Comparison of ENCODE assay signal across 8 cellular contexts in the genomic region with DNA sequence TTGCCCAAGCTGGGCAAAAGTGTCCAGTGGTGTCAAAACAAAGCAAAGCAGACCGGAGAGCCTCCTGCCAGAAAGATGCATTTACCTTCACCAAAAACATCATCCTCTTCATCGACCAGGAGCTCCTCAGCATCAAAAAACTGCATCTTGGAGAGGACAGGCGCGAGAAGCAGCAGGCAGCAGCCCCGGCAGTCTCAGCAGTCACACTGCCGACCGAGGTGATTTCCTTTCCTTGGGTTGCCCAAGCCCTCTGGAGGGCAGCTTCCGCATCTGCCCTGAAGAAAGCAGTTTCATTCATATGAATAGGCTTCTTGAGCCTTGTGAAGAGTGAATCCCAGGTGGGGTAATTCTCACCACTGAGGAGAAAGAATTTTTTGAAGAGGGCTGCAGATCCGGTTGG. TPM values are rescaled to one million over a fixed set of nuclear protein-coding genes. Genes with fewer than 3 reads are reported as not detected.
DNase-seq lines count a peak whose midpoint lies in the region; TF ChIP-seq lines count a peak whose summit lies in the region.

TSS of gene RIPOR2 (minus strand) at position 208 of the 400 bp plus-strand sequence. CDS start at position 146, 62 bp downstream.

- no peak for TF ChIP-seq POLR2A in Peyer's patch (IDR thresholded peaks at IDR 0.05)

- H3K4ac ChIP-seq in H9 (ENCODE audit: low read depth, low read length) (no peak within 1 kb of the TSS), mesendoderm (ENCODE audit: low read depth, low read length) (peak within 1 kb of the TSS; percentile 70)

- H2BK15ac ChIP-seq in H9 (ENCODE audit: low read depth, low read length), result no peak within 1 kb of the TSS
- H2BK15ac ChIP-seq in mesendoderm (replicated peaks; ENCODE audit: low read depth), result peak within 1 kb of the TSS; percentile 96

- H4K8ac ChIP-seq in H9 (replicated peaks; ENCODE audit: insufficient read length, low read depth, low read length) (no peak within 1 kb of the TSS), mesendoderm (ENCODE audit: low read depth, low read length) (no peak within 1 kb of the TSS)

- no peak within 1 kb of the TSS for H2AFZ ChIP-seq in H9 (ENCODE audit: low read length)

- H2BK120ac ChIP-seq in H9 (ENCODE audit: low read depth, low read length, poor library complexity, severe bottlenecking), result no peak within 1 kb of the TSS
- H2BK120ac ChIP-seq in mesendoderm (ENCODE audit: low read depth, low read length), result peak within 1 kb of the TSS; percentile 73

- H3T11ph ChIP-seq in H9 (ENCODE audit: low read length), result no peak within 1 kb of the TSS

- peaks cover 3% of the 10 kb centered on the region for H3K23me2 ChIP-seq in H9 (ENCODE audit: insufficient read length, low read depth, low read length, poor library complexity, severe bottlenecking)

- H3K9me3 ChIP-seq in H9 (ENCODE audit: control insufficient read depth, low read depth, low read length) (no peaks in the 10 kb centered on the region), Peyer's patch (no peaks in the 10 kb centered on the region), thymus (ENCODE audit: control insufficient read depth) (no peaks in the 10 kb centered on the region)

- H3K4me3 Mint-ChIP-seq in H9, result peak within 1 kb of the TSS; percentile 35 to 84

- no peak within 1 kb of the TSS for H2AK5ac ChIP-seq in H9 (ENCODE audit: insufficient read length, low read length)
- H2AK5ac ChIP-seq in mesendoderm (ENCODE audit: low read length), result no peak within 1 kb of the TSS

- H4K91ac ChIP-seq in H9 (ENCODE audit: insufficient read length, low read depth, low read length), result no peak within 1 kb of the TSS

- H2BK5ac ChIP-seq in H9 (ENCODE audit: insufficient read length, low read length) (no peak within 1 kb of the TSS), mesendoderm (ENCODE audit: low read length) (peak within 1 kb of the TSS; percentile 11)

- H3K79me1 ChIP-seq in H9 (ENCODE audit: insufficient read depth, low read depth, low read length, poor library complexity, severe bottlenecking), result no peaks in the 10 kb centered on the region
- H3K79me1 ChIP-seq in mesendoderm (ENCODE audit: low read length), result no peaks in the 10 kb centered on the region

- H3K4me1 Mint-ChIP-seq in H9, result peaks cover 57 to 65% of the 10 kb centered on the region in 2 experiments

- no peaks in the 10 kb centered on the region; a peak in 1 of 5 replicates for H3K9me3 Mint-ChIP-seq in H9

- H4K20me1 ChIP-seq in H9 (ENCODE audit: control insufficient read depth, insufficient read depth, insufficient read length), result no peaks in the 10 kb centered on the region

- peak within 1 kb of the TSS; percentile 12; the same call in 1 of the 2 replicates for H3K14ac ChIP-seq in H9 (ENCODE audit: insufficient read depth, low read length)

- H3K79me2 ChIP-seq in H9 (ENCODE audit: insufficient read depth, low read length) (peaks cover 13% of the 10 kb centered on the region; the same call in 1 of the 2 replicates), mesendoderm (ENCODE audit: control insufficient read depth, insufficient read depth, low read length) (no peaks in the 10 kb centered on the region)

- H3K4me1 ChIP-seq in H9 (ENCODE audit: insufficient read depth, low read length) (peaks cover 18% of the 10 kb centered on the region), Peyer's patch (peaks cover 0 to 7% (median 2%) of the 10 kb centered on the region in 4 donors), mesendoderm (ENCODE audit: control insufficient read depth, low read depth, low read length) (peaks cover 3% of the 10 kb centered on the region), thymus (ENCODE audit: control insufficient read depth, insufficient read depth, low read length) (peaks cover 28% of the 10 kb centered on the region)

- no peak within 1 kb of the TSS for H2BK20ac ChIP-seq in H9 (ENCODE audit: low read depth, low read length, poor library complexity, severe bottlenecking)

- DNase-seq in DMS79 treated with DMSO at 0.1 percent for 48 hours (lab: John Stamatoyannopoulos, UW), result peak; percentile 63
- peak; percentile 85 for DNase-seq in H9
- peak in 2 of 3 donors; percentile 83 to 87 for DNase-seq in Peyer's patch
- peak; percentile 65 for DNase-seq in activated naive CD4-positive, alpha-beta T cell treated with anti-CD3 and anti-CD28 coated beads, Interleukin-2, amount 50 U/mL, for 16 hours
- DNase-seq in mesendoderm, result peak; percentile 87
- DNase-seq in HCEC 1CT, result no peak
- DNase-seq in SHP77 treated with DMSO at 0.1 percent for 48 hours (lab: John Stamatoyannopoulos, UW), result no peak

- no peaks in the 10 kb centered on the region for H3K27me3 Mint-ChIP-seq in H9 (ENCODE audit: low read depth)

- H3K27me3 ChIP-seq in H9 (ENCODE audit: insufficient read depth, low read length) (no peaks in the 10 kb centered on the region), Peyer's patch (no peaks in the 10 kb centered on the region), mesendoderm (ENCODE audit: insufficient read depth, low read length, poor library complexity) (no peaks in the 10 kb centered on the region), thymus (ENCODE audit: control insufficient read depth, insufficient read depth) (no peaks in the 10 kb centered on the region)

- H3K56ac ChIP-seq in H9 (ENCODE audit: insufficient read length, low read depth, low read length), result no peak within 1 kb of the TSS
- H3K56ac ChIP-seq in mesendoderm (ENCODE audit: low read length), result peak within 1 kb of the TSS; percentile 45

- H4K5ac ChIP-seq in H9 (ENCODE audit: insufficient read length, low read depth, low read length) (no peak within 1 kb of the TSS), mesendoderm (ENCODE audit: low read length) (no peak within 1 kb of the TSS)

- H3K36me3 ChIP-seq in Peyer's patch (no peaks in the 10 kb centered on the region), mesendoderm (ENCODE audit: control insufficient read depth, insufficient read depth, low read length) (no peaks in the 10 kb centered on the region), thymus (ENCODE audit: control insufficient read depth, insufficient read depth) (no peaks in the 10 kb centered on the region)

- TF ChIP-seq CTCF in H9 (conservative IDR thresholded peaks at IDR 0.05) (peak; percentile 62), Peyer's patch (IDR thresholded peaks at IDR 0.05) (peak in 4 of 6 experiments; percentile 8 to 28 (median 17))

- H3K23ac ChIP-seq in H9 (ENCODE audit: insufficient read length, low read depth, low read length), result no peak within 1 kb of the TSS
- no peak within 1 kb of the TSS for H3K23ac ChIP-seq in mesendoderm (ENCODE audit: low read length)

- H3K18ac ChIP-seq in H9 (ENCODE audit: insufficient read length, low read depth, low read length) (no peak within 1 kb of the TSS), mesendoderm (ENCODE audit: low read length) (peak within 1 kb of the TSS; percentile 80)

- H3K9ac ChIP-seq in H9 (ENCODE audit: extremely low read depth, insufficient read length, low read length) (peak within 1 kb of the TSS; percentile 85), mesendoderm (ENCODE audit: low read length) (no peak within 1 kb of the TSS)

- H3K4me2 ChIP-seq in H9 (ENCODE audit: insufficient read depth, insufficient read length, low read length) (peak within 1 kb of the TSS; percentile 84), mesendoderm (ENCODE audit: low read length) (peak within 1 kb of the TSS; percentile 12)

- no peak within 1 kb of the TSS for H2BK12ac ChIP-seq in H9 (ENCODE audit: insufficient read length, low read depth, low read length)

- H3K4me3 ChIP-seq in Peyer's patch (peak within 1 kb of the TSS; percentile 24 to 45 (median 36)), mesendoderm (ENCODE audit: low read length) (no peak within 1 kb of the TSS), thymus (ENCODE audit: low read length) (peak within 1 kb of the TSS; percentile 45)

- peak within 1 kb of the TSS; percentile 88 for H3K27ac ChIP-seq in H9 (ENCODE audit: insufficient read length, low read depth, low read length)
- peak within 1 kb of the TSS in 2 of 4 donors; percentile 57 to 80 for H3K27ac ChIP-seq in Peyer's patch
- peak within 1 kb of the TSS; percentile 38 for H3K27ac ChIP-seq in mesendoderm (ENCODE audit: low read depth, low read length)
- H3K27ac ChIP-seq in thymus (ENCODE audit: low read depth), result peak within 1 kb of the TSS; percentile 80

- no CpG with 5 or more reads among the region's 9 CpGs for WGBS in H9 (ENCODE audit: extremely low coverage, insufficient read length, low lambda C conversion rate)
- no CpG with 5 or more reads among the region's 9 CpGs for WGBS in mesendoderm (ENCODE audit: extremely low coverage, insufficient coverage, low lambda C conversion rate)
- 10% methylated on average over 9 of the region's 9 CpGs for WGBS in thymus

- H3K36me3 Mint-ChIP-seq in H9 (ENCODE audit: insufficient read depth in 1 of 3, low read depth in 3 of 3), result peaks cover 0 to 2% (median 0%) of the 10 kb centered on the region in 3 experiments; a peak in 1 of 7 replicates

- peak within 1 kb of the TSS; percentile 35 to 91 (median 73); a peak in 6 of 7 replicates for H3K27ac Mint-ChIP-seq in H9

RNA-seq across cellular contexts. Expression of gene RIPOR2, which starts in this region (rescaled TPM):
- 5.0 and 5.1 TPM in 2 replicates for total RNA-seq in H9 (2021)
- 100 to 1,000 TPM in 1 of 4 donors, 1 to 10 TPM in 3; 3.7 to 112 (median 6.1) TPM for total RNA-seq in Peyer's patch
- 2.4 TPM for polyA plus RNA-seq in mesendoderm (2013, experiment 1 of 2)
- 2.5 TPM for polyA plus RNA-seq in mesendoderm (2013, experiment 2 of 2)
- 27.4 TPM for polyA plus RNA-seq in thymus

Comparison
In these comparisons a context has a peak if more than half of its experiments do, and no peak if none do; other contexts are left out.
1. DNase-seq: peak in DMS79 treated with DMSO at 0.1 percent for 48 hours (single experiment), H9 (single experiment), Peyer's patch (2 of 3), activated naive CD4-positive, alpha-beta T cell treated with anti-CD3 and anti-CD28 coated beads, Interleukin-2, amount 50 U/mL, for 16 hours (single experiment) and mesendoderm (single experiment); none in HCEC 1CT (single experiment) and SHP77 treated with DMSO at 0.1 percent for 48 hours (single experiment).